ENCODE assay signal across 1 cellular context in the genomic region with DNA sequence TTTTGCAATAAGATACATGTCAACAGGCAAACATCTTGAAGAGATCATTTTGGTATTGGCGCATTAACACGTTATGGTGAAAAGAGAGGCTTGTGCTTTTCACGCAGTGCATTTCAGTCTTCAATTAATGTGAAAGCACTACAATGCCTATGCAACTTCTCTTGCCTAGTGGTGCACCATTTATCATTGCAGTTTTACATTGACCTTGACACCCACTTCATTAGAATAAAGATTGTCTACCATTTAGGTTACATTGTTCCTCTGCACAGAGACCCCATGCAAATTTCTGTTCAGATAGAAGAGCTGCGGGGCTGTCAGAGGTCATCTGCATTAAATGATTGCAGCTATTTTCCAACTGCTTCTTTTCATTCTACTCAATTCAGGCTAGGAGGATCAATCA.
TF ChIP-seq lines count a peak whose summit lies in the region.

No MANE protein-coding gene starts in this region.

TF ChIP-seq in GM23338, 12 proteins besides CTCF, POLR2A, EP300 and RAD21 (continued from another document):
- TF ChIP-seq, protein P1, sequence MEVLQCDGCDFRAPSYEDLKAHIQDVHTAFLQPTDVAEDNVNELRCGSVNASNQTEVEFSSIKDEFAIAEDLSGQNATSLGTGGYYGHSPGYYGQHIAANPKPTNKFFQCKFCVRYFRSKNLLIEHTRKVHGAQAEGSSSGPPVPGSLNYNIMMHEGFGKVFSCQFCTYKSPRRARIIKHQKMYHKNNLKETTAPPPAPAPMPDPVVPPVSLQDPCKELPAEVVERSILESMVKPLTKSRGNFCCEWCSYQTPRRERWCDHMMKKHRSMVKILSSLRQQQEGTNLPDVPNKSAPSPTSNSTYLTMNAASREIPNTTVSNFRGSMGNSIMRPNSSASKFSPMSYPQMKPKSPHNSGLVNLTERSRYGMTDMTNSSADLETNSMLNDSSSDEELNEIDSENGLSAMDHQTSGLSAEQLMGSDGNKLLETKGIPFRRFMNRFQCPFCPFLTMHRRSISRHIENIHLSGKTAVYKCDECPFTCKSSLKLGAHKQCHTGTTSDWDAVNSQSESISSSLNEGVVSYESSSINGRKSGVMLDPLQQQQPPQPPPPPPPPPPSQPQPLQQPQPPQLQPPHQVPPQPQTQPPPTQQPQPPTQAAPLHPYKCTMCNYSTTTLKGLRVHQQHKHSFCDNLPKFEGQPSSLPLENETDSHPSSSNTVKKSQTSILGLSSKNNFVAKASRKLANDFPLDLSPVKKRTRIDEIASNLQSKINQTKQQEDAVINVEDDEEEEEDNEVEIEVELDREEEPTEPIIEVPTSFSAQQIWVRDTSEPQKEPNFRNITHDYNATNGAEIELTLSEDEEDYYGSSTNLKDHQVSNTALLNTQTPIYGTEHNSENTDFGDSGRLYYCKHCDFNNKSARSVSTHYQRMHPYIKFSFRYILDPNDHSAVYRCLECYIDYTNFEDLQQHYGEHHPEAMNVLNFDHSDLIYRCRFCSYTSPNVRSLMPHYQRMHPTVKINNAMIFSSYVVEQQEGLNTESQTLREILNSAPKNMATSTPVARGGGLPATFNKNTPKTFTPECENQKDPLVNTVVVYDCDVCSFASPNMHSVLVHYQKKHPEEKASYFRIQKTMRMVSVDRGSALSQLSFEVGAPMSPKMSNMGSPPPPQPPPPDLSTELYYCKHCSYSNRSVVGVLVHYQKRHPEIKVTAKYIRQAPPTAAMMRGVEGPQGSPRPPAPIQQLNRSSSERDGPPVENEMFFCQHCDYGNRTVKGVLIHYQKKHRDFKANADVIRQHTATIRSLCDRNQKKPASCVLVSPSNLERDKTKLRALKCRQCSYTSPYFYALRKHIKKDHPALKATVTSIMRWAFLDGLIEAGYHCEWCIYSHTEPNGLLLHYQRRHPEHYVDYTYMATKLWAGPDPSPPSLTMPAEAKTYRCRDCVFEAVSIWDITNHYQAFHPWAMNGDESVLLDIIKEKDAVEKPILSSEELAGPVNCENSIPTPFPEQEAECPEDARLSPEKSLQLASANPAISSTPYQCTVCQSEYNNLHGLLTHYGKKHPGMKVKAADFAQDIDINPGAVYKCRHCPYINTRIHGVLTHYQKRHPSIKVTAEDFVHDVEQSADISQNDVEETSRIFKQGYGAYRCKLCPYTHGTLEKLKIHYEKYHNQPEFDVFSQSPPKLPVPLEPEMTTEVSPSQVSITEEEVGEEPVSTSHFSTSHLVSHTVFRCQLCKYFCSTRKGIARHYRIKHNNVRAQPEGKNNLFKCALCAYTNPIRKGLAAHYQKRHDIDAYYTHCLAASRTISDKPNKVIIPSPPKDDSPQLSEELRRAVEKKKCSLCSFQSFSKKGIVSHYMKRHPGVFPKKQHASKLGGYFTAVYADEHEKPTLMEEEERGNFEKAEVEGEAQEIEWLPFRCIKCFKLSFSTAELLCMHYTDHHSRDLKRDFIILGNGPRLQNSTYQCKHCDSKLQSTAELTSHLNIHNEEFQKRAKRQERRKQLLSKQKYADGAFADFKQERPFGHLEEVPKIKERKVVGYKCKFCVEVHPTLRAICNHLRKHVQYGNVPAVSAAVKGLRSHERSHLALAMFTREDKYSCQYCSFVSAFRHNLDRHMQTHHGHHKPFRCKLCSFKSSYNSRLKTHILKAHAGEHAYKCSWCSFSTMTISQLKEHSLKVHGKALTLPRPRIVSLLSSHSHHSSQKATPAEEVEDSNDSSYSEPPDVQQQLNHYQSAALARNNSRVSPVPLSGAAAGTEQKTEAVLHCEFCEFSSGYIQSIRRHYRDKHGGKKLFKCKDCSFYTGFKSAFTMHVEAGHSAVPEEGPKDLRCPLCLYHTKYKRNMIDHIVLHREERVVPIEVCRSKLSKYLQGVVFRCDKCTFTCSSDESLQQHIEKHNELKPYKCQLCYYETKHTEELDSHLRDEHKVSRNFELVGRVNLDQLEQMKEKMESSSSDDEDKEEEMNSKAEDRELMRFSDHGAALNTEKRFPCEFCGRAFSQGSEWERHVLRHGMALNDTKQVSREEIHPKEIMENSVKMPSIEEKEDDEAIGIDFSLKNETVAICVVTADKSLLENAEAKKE (CRISPR knock-in tag; IDR thresholded peaks at IDR 0.05) = no peak
